Comparison of ENCODE assay signal across 27 cellular contexts in the genomic region with DNA sequence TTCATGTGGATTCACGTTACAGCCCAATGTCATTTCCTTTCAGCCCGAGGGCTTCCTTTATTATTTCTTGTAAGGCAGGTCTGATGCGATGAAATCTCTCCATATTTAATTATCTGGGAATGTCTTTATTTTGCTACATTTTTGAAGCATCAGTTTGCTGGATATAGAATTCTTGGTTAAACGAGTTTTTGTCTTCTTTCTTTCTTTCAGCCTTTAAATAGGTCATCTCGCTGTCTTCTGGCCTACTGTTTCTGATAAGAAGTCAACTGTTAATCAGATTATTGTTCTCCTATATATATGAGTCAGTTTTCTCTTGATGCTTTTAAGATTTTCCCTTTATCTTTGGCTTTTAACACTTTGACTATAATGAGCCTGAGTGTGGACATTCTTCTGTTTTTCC.
"Had no signal": no experiment of that assay in that cellular context is flagged by ENCODE, and none has a peak within 500 bp of the region (broad histone marks: within the 10 kb centered on the region; RNA-seq: fewer than 3 reads in every experiment).

No MANE protein-coding gene starts in this region.

- H3K4me1 ChIP-seq: stomach, suprapubic skin, testis, thyroid gland, tibial artery, tibial nerve, transverse colon, upper lobe of left lung, upper lobe of right lung, uterus, vagina had no signal

- H3K27me3 ChIP-seq: stomach, suprapubic skin, testis, thyroid gland, tibial artery, tibial nerve, transverse colon, upper lobe of left lung, upper lobe of right lung, uterus, vagina had no signal

- FAIRE-seq: urothelium cell line had no signal

- DNase-seq: stimulated activated CD4-positive, alpha-beta T cell treated with anti-CD3 and anti-CD28 coated beads, Interleukin-2, amount 100 ng/mL, for 48 hours; stimulated activated CD4-positive, alpha-beta T cell treated with anti-CD3 and anti-CD28 coated beads, Interleukin-4, amount 100 ng/mL, for 1 hour; stimulated activated CD4-positive, alpha-beta T cell treated with anti-CD3 and anti-CD28 coated beads, Interleukin-4, amount 100 ng/mL, for 24 hours; stimulated activated CD4-positive, alpha-beta T cell treated with anti-CD3 and anti-CD28 coated beads, Interleukin-4, amount 100 ng/mL, for 4 hours; stimulated activated CD8-positive, alpha-beta memory T cell treated with anti-CD3 and anti-CD28 coated beads, Interleukin-4, amount 100 ng/mL, for 48 hours; stimulated activated naive B cell treated with anti-CD40 and anti-IgM and Interleukin-4, amounts not matched to agents 10 μg/mL and 1 μg/mL and 100 μg/mL, for 72 hours; stimulated activated naive CD4-positive, alpha-beta T cell; stimulated activated naive CD4-positive, alpha-beta T cell treated with Interleukin-2 at 50 U/mL for 16 hours; stimulated activated naive CD8-positive, alpha-beta T cell treated with anti-CD3 and anti-CD28 coated beads, Interleukin-15, amount 100 ng/mL, for 72 hours; stimulated activated naive CD8-positive, alpha-beta T cell treated with anti-CD3 and anti-CD28 coated beads, Interleukin-15, Interleukin-2, amounts not matched to agents 100 U/mL and 50 U/mL, for 24 hours; stomach; substantia nigra; testis; thyroid gland; tibial artery; transverse colon; trophoblast cell; upper lobe of left lung; upper lobe of right lung; uterus had no signal

- H3K36me3 ChIP-seq: stomach, suprapubic skin, thoracic aorta, thyroid gland, tibial artery, tibial nerve, transverse colon, upper lobe of left lung, upper lobe of right lung, uterus, vagina had no signal

- H3K27ac ChIP-seq: stomach, suprapubic skin, testis, thoracic aorta, thyroid gland, tibial artery, tibial nerve, transverse colon, upper lobe of left lung, upper lobe of right lung, uterus, vagina had no signal

- H3K9me3 ChIP-seq: testis, thyroid gland, vagina had no signal

- H3K4me3 ChIP-seq: stomach, suprapubic skin, testis, thoracic aorta, thyroid gland, tibial artery, tibial nerve, transverse colon, upper lobe of left lung, upper lobe of right lung, uterus, vagina had no signal

- ATAC-seq: stimulated activated effector memory CD8-positive, alpha-beta T cell treated with anti-CD3 and anti-CD28 coated beads, Interleukin-12 subunit alpha, Interleukin-12 subunit beta, amount 100 ng/mL, for 72 hours; stimulated activated memory B cell treated with anti-CD40 and anti-IgM and Interleukin-4, amounts not matched to agents 10 μg/mL and 1 μg/mL and 100 μg/mL, for 72 hours; stimulated activated naive B cell treated with anti-CD40 and anti-IgM and Interleukin-4, amounts not matched to agents 10 μg/mL and 1 μg/mL and 100 μg/mL, for 72 hours; stimulated activated naive CD8-positive, alpha-beta T cell treated with anti-CD3 and anti-CD28 coated beads, Interleukin-15, amount 100 ng/mL, for 72 hours; stimulated activated naive CD8-positive, alpha-beta T cell treated with anti-CD3 and anti-CD28 coated beads, Interleukin-15, Interleukin-2, amounts not matched to agents 100 U/mL and 50 U/mL, for 24 hours; upper lobe of right lung had no signal
